Comparison of ENCODE assay signal across 25 cellular contexts in genomic region chr6:34736838-34737237, GRCh38.
"Had no signal": no experiment of that assay in that cellular context is flagged by ENCODE, and none has a peak within 500 bp of the region (broad histone marks: within the 10 kb centered on the region; RNA-seq: fewer than 3 reads in every experiment).

No MANE protein-coding gene starts in this region.

- H3K4me3 Mint-ChIP-seq: activated CD4-positive, alpha-beta memory T cell treated with anti-CD3 and anti-CD28 coated beads for 36 hours; activated naive CD8-positive, alpha-beta T cell treated with anti-CD3 and anti-CD28 coated beads, Interleukin-2, amount 10 ng/mL, durations not matched to agents 7 days and 5 days; activated T-helper 1 cell treated with anti-CD3 and anti-CD28 coated beads, Interleukin-12 subunit alpha, Interleukin-12 subunit beta, Interleukin-2, Interleukin-4 antibody, amounts not matched to agents 30 ng/mL and 10 ng/mL and 1 ng/mL, durations not matched to agents 14 hours and 24 hours and 36 hours had no signal

- H3K36me3 Mint-ChIP-seq: activated CD4-positive, alpha-beta memory T cell treated with anti-CD3 and anti-CD28 coated beads for 36 hours; activated naive CD8-positive, alpha-beta T cell treated with anti-CD3 and anti-CD28 coated beads, Interleukin-2, amount 10 ng/mL, durations not matched to agents 7 days and 5 days had no signal

- H3K4me3 ChIP-seq: adrenal gland, body of pancreas, breast epithelium, SJCRH30, SK-N-MC had no signal

- DNase-seq: activated CD4-positive, alpha-beta memory T cell treated with anti-CD3 and anti-CD28 coated beads for 36 hours; activated CD4-positive, alpha-beta T cell treated with anti-CD3 and anti-CD28 coated beads for 4 hours; activated CD4-positive, alpha-beta T cell treated with anti-CD3 and anti-CD28 coated beads, Interleukin-2, amount 50 U/mL, for 1 hour; activated gamma-delta T cell treated with Interleukin-2 at 50 U/mL for 16 hours; activated naive CD4-positive, alpha-beta T cell treated with anti-CD3 and anti-CD28 coated beads, Interleukin-2, amount 50 U/mL, for 16 hours; activated naive CD8-positive, alpha-beta T cell treated with anti-CD3 and anti-CD28 coated beads, Interleukin-2, amount 10 ng/mL, durations not matched to agents 7 days and 5 days; activated T-cell treated with anti-CD3 and anti-CD28 coated beads, Interleukin-2, amount 50 U/mL, for 1 hour; adrenal gland; body of pancreas; MM.1S; NCI-H1092; NCI-H1436 treated with DMSO at 0.1 percent for 48 hours; NCI-H1694 treated with DMSO at 0.1 percent for 48 hours; NCI-H2029; NCI-H345; NCI-H524 treated with DMSO at 0.1 percent for 48 hours; SHP77; SJCRH30; T1000; WERI-Rb-1 had no signal

- H3K27me3 ChIP-seq: adrenal gland, body of pancreas, breast epithelium, SJCRH30 had no signal

- H3K9me3 Mint-ChIP-seq: activated CD4-positive, alpha-beta memory T cell treated with anti-CD3 and anti-CD28 coated beads for 36 hours; activated naive CD8-positive, alpha-beta T cell treated with anti-CD3 and anti-CD28 coated beads, Interleukin-2, amount 10 ng/mL, durations not matched to agents 7 days and 5 days; activated T-helper 1 cell treated with anti-CD3 and anti-CD28 coated beads, Interleukin-12 subunit alpha, Interleukin-12 subunit beta, Interleukin-2, Interleukin-4 antibody, amounts not matched to agents 30 ng/mL and 10 ng/mL and 1 ng/mL, durations not matched to agents 14 hours and 24 hours and 36 hours had no signal

- H3K4me2 ChIP-seq: KMS-11 had no signal

- H3K4me1 Mint-ChIP-seq: activated naive CD8-positive, alpha-beta T cell treated with anti-CD3 and anti-CD28 coated beads, Interleukin-2, amount 10 ng/mL, durations not matched to agents 7 days and 5 days had no signal

- H3K27ac Mint-ChIP-seq: activated CD4-positive, alpha-beta memory T cell treated with anti-CD3 and anti-CD28 coated beads for 36 hours; activated naive CD8-positive, alpha-beta T cell treated with anti-CD3 and anti-CD28 coated beads, Interleukin-2, amount 10 ng/mL, durations not matched to agents 7 days and 5 days; activated T-helper 1 cell treated with anti-CD3 and anti-CD28 coated beads, Interleukin-12 subunit alpha, Interleukin-12 subunit beta, Interleukin-2, Interleukin-4 antibody, amounts not matched to agents 30 ng/mL and 10 ng/mL and 1 ng/mL, durations not matched to agents 14 hours and 24 hours and 36 hours had no signal

- H3K4me1 ChIP-seq: body of pancreas, breast epithelium, SJCRH30 had no signal

- H3K36me3 ChIP-seq: adrenal gland, breast epithelium, SJCRH30, WERI-Rb-1 had no signal

- H3K9me3 ChIP-seq: adrenal gland, body of pancreas, breast epithelium, SJCRH30 had no signal

- H3K27ac ChIP-seq: adrenal gland, body of pancreas, breast epithelium, KMS-11, SJCRH30, SK-N-MC, WERI-Rb-1 had no signal

- ATAC-seq: body of pancreas, Panc1 had no signal

- H3K27me3 Mint-ChIP-seq: activated CD4-positive, alpha-beta memory T cell treated with anti-CD3 and anti-CD28 coated beads for 36 hours had no signal
